In the genomic region with DNA sequence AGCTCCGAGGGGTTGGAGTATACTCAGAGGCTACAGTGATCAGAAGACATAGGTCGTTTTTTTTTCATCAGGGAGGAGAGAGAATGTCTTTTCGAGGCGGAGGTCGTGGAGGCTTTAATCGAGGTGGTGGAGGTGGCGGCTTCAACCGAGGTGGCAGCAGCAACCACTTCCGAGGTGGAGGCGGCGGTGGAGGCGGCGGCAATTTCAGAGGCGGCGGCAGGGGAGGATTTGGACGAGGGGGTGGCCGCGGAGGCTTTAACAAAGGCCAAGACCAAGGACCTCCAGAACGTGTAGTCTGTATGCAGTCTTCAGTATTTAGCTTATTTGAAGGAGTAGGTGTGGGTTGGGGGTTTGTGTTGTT, we compare ENCODE assay signal across 9 cellular contexts. TPM values are rescaled to one million over a fixed set of nuclear protein-coding genes. Genes with fewer than 3 reads are reported as not detected.
DNase-seq lines count a peak whose midpoint lies in the region; ATAC-seq and TF ChIP-seq lines count a peak whose summit lies in the region.
"Had no signal": no experiment of that assay in that cellular context is flagged by ENCODE, and none has a peak within 500 bp of the region (broad histone marks: within the 10 kb centered on the region; RNA-seq: fewer than 3 reads in every experiment).

No MANE protein-coding gene starts in this region.

- peaks cover 7% of the 10 kb centered on the region for H3K36me3 Mint-ChIP-seq in chondrocyte (ENCODE audit: low read depth)

- H3K27me3 ChIP-seq in WERI-Rb-1 (ENCODE audit: insufficient read depth, low read depth, severe bottlenecking) (no peaks in the 10 kb centered on the region), mucosa of stomach (ENCODE audit: control insufficient read depth, insufficient read depth, low read length) (no peaks in the 10 kb centered on the region)

- H3K4me1 ChIP-seq in mucosa of stomach (ENCODE audit: control insufficient read depth, insufficient read depth, low read length) = peaks cover 10% of the 10 kb centered on the region

- H3K27ac ChIP-seq in WERI-Rb-1 = peak overlapping the region; percentile 73

- H3K9ac ChIP-seq in mucosa of stomach (ENCODE audit: low read length) = peak overlapping the region; percentile 75

- no peaks in the 10 kb centered on the region for H3K27me3 Mint-ChIP-seq in chondrocyte (ENCODE audit: low read depth)

- peak; percentile 4 for ATAC-seq in GM18511 (IDR thresholded peaks at IDR 0.05; ENCODE audit: unreplicated experiment)
- no peak for ATAC-seq in GM18498 (IDR thresholded peaks at IDR 0.05; ENCODE audit: unreplicated experiment)
- no peak for ATAC-seq in left lobe of liver

- TF ChIP-seq CTCF in WERI-Rb-1 (IDR thresholded peaks at IDR 0.05; ENCODE audit: low read depth, low read length) = no peak
- no peak for TF ChIP-seq CTCF in chondrocyte (IDR thresholded peaks at IDR 0.05)

- DNase-seq in WERI-Rb-1 (peak; percentile 25), chondrocyte (ENCODE audit: low spot score) (no peak), left lobe of liver (ENCODE audit: low spot score) (no peak), SW 1271 (lab: John Stamatoyannopoulos, UW) (no peak)
- DNase-seq in stimulated activated CD8-positive, alpha-beta memory T cell treated with anti-CD3 and anti-CD28 coated beads, Interleukin-7, amount 100 ng/mL, for 4 hours (ENCODE audit: low read depth in 2 of 2) = peak; percentile 24 to 53

- H3K4me3 Mint-ChIP-seq in chondrocyte (ENCODE audit: unreplicated experiment) = peak overlapping the region; percentile 98

- no peaks in the 10 kb centered on the region for H3K9me3 Mint-ChIP-seq in chondrocyte (ENCODE audit: low read depth)

- peaks cover 33% of the 10 kb centered on the region for H3K4me1 Mint-ChIP-seq in chondrocyte (ENCODE audit: low read depth)

- peaks cover 39% of the 10 kb centered on the region for H3K36me3 ChIP-seq in WERI-Rb-1
- no peaks in the 10 kb centered on the region for H3K36me3 ChIP-seq in mucosa of stomach (ENCODE audit: control insufficient read depth, insufficient read depth, low read length)

- peak overlapping the region; percentile 96 for H3K27ac Mint-ChIP-seq in chondrocyte (ENCODE audit: unreplicated experiment)

- H3K4me3 ChIP-seq in WERI-Rb-1 (ENCODE audit: low read depth, low read length) = peak overlapping the region; percentile 87
- H3K4me3 ChIP-seq in mucosa of stomach (ENCODE audit: low read length) = peak overlapping the region; percentile 73

- no peaks in the 10 kb centered on the region for H3K9me3 ChIP-seq in WERI-Rb-1 (ENCODE audit: severe bottlenecking)
- H3K9me3 ChIP-seq in mucosa of stomach (ENCODE audit: control insufficient read depth, low read length) = no peaks in the 10 kb centered on the region

RNA-seq across cellular contexts. Expression of gene GAR1, which starts 0.5 kb away (rescaled TPM):
- 18.5 to 20.7 TPM (median 20.2 TPM) in 3 replicates for total RNA-seq in chondrocyte
- 3.6 TPM for total RNA-seq in left lobe of liver

RNA-seq across cellular contexts. Expression of gene RRH, which starts 11.7 kb away (rescaled TPM):
- total RNA-seq in chondrocyte (not detected in 3 replicates), left lobe of liver (not detected)
- total RNA-seq: RPMI7951 had no signal

RNA-seq across cellular contexts. Expression of gene CFI, which starts 14.3 kb away (rescaled TPM):
- total RNA-seq in chondrocyte (not detected in 3 replicates), left lobe of liver (426 TPM)

RNA-seq across cellular contexts. Expression of gene LRIT3, which starts 31.8 kb away (rescaled TPM):
- total RNA-seq in chondrocyte (0.07 to 0.17 TPM in 2 of 3 replicates, not detected in the other), left lobe of liver (0.08 TPM)
- total RNA-seq: RPMI7951 had no signal

Comparison
In these comparisons a context has a peak if more than half of its experiments do, and no peak if none do; other contexts are left out.
1. DNase-seq: peak in WERI-Rb-1 (single experiment) and stimulated activated CD8-positive, alpha-beta memory T cell treated with anti-CD3 and anti-CD28 coated beads, Interleukin-7, amount 100 ng/mL, for 4 hours (2 of 2); none in chondrocyte (single experiment), left lobe of liver (single experiment) and SW 1271 (0 of 2).
2. RNA of gene CFI, which starts 14.3 kb away (total RNA-seq): 426 TPM in left lobe of liver (single experiment); not detected in chondrocyte; every median in the first group is over 100 times any median in the second.